In the genomic region with DNA sequence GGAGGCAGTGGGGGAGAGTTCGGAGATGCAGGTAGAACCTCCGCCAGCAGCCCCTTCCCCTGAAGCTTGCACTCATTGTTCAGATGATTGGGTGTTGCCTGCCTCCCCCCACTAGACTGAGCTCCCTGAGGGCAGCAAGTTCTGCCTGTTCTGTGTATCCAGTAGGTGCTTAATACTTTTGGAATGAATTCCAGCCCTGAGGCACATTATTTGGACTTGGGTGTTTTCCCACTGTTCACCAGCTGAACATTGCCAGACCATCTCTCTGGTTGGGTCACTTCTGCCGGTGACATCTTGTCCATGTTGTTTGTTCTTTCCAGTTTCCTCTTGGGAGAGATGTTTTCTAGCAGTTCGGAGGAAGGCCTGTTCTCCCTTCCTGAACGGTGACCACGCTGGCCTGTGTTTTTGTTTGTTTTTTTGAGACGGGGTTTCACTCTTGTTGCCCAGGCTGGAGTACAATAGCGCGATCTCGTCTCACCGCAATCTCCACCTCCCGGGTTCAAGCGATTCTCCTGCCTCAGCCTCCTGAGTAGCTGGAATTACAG, we compare ENCODE assay signal across 15 cellular contexts.
"Had no signal": no experiment of that assay in that cellular context is flagged by ENCODE, and none has a peak within 500 bp of the region (broad histone marks: within the 10 kb centered on the region; RNA-seq: fewer than 3 reads in every experiment).

No MANE protein-coding gene starts in this region.

- H3K9me3 Mint-ChIP-seq: stimulated activated naive CD8-positive, alpha-beta T cell treated with anti-CD3 and anti-CD28 coated beads, Interleukin-15, amount 100 ng/mL, for 72 hours had no signal

- H3K36me3 ChIP-seq: thoracic aorta had no signal

- H3K4me1 Mint-ChIP-seq: stimulated activated naive CD8-positive, alpha-beta T cell treated with anti-CD3 and anti-CD28 coated beads, Interleukin-15, amount 100 ng/mL, for 72 hours had no signal

- DNase-seq: activated CD4-positive, alpha-beta T cell treated with anti-CD3 and anti-CD28 coated beads for 48 hours; activated CD8-positive, alpha-beta memory T cell treated with anti-CD3 and anti-CD28 coated beads, Interleukin-2, amount 50 U/mL, for 48 hours; activated CD8-positive, alpha-beta T cell treated with anti-CD3 and anti-CD28 coated beads, Interleukin-2, amount 10 ng/mL, durations not matched to agents 7 days and 5 days; aorta; cortex of kidney; naive B cell; psoas muscle; stimulated activated CD4-positive, alpha-beta T cell treated with anti-CD3 and anti-CD28 coated beads, Interleukin-4, amount 100 ng/mL, for 4 hours; stimulated activated naive CD8-positive, alpha-beta T cell treated with anti-CD3 and anti-CD28 coated beads, Interleukin-15, amount 100 ng/mL, for 72 hours; T-helper 1 cell; WERI-Rb-1 had no signal

- H3K27me3 Mint-ChIP-seq: naive B cell; stimulated activated naive CD8-positive, alpha-beta T cell treated with anti-CD3 and anti-CD28 coated beads, Interleukin-15, amount 100 ng/mL, for 72 hours had no signal

- H3K27ac Mint-ChIP-seq: activated CD8-positive, alpha-beta T cell treated with anti-CD3 and anti-CD28 coated beads, Interleukin-2, amount 10 ng/mL, durations not matched to agents 7 days and 5 days; stimulated activated naive CD8-positive, alpha-beta T cell treated with anti-CD3 and anti-CD28 coated beads, Interleukin-15, amount 100 ng/mL, for 72 hours had no signal

- H3K4me3 Mint-ChIP-seq: activated CD8-positive, alpha-beta T cell treated with anti-CD3 and anti-CD28 coated beads, Interleukin-2, amount 10 ng/mL, durations not matched to agents 7 days and 5 days; naive B cell; stimulated activated naive CD8-positive, alpha-beta T cell treated with anti-CD3 and anti-CD28 coated beads, Interleukin-15, amount 100 ng/mL, for 72 hours had no signal

- H3K4me3 ChIP-seq: lung, psoas muscle, SK-N-MC had no signal

- FAIRE-seq: urothelium cell line had no signal

- H3K27ac ChIP-seq: psoas muscle, SK-N-MC, WERI-Rb-1 had no signal

- H3K9me3 ChIP-seq: psoas muscle, thoracic aorta had no signal

- ATAC-seq: activated CD8-positive, alpha-beta T cell treated with anti-CD3 and anti-CD28 coated beads, Interleukin-2, amount 10 ng/mL, durations not matched to agents 7 days and 5 days; stimulated activated naive CD8-positive, alpha-beta T cell treated with anti-CD3 and anti-CD28 coated beads, Interleukin-15, amount 100 ng/mL, for 72 hours had no signal
